In genomic region chr3:124034809-124035152, GRCh38 we compare ENCODE assay signal across 16 cellular contexts. TPM values are rescaled to one million over a fixed set of nuclear protein-coding genes. Genes with fewer than 3 reads are reported as not detected.
DNase-seq lines count a peak whose midpoint lies in the region; ATAC-seq, FAIRE-seq and TF ChIP-seq lines count a peak whose summit lies in the region.
"Had no signal": no experiment of that assay in that cellular context is flagged by ENCODE, and none has a peak within 500 bp of the region (broad histone marks: within the 10 kb centered on the region; RNA-seq: fewer than 3 reads in every experiment).

No MANE protein-coding gene starts in this region.

- H3K36me3 Mint-ChIP-seq in natural killer cell, result no peaks in the 10 kb centered on the region

- TF ChIP-seq POLR2A in breast epithelium (IDR thresholded peaks at IDR 0.05) (no peak), uterus (IDR thresholded peaks at IDR 0.05) (no peak)

- ATAC-seq in left ventricle myocardium superior, result no peak
- no peak for ATAC-seq in natural killer cell
- ATAC-seq in HG03108 (IDR thresholded peaks at IDR 0.05; ENCODE audit: unreplicated experiment), result no peak
- no peak for ATAC-seq in GM19455 (IDR thresholded peaks at IDR 0.05; ENCODE audit: unreplicated experiment)
- ATAC-seq: Panc1 had no signal

- peaks cover 0 to 13% of the 10 kb centered on the region in 2 donors for H3K4me1 Mint-ChIP-seq in natural killer cell

- FAIRE-seq in frontal cortex (lab: Jason Lieb, UNC), result no peak
- FAIRE-seq: pancreas had no signal

- peaks cover 0 to 3% of the 10 kb centered on the region in 2 donors for H3K9me3 Mint-ChIP-seq in natural killer cell

- intact Hi-C loops in left ventricle myocardium superior (cut with micrococcal nuclease) (loop anchor here (5.0 kb wide), 1 partner anchor 248 kb away; no protein-coding TSS in a partner anchor), breast epithelium (cut with DNase I; ENCODE audit: low total_unique reads) (loop anchor here (5.0 kb wide), 1 partner anchor 1888 kb away; no protein-coding TSS in a partner anchor), natural killer cell (cut with micrococcal nuclease) (no loop called here), uterus (cut with DNase I; ENCODE audit: low total_unique reads) (loop anchor here (5.0 kb wide), 1 partner anchor 38 kb away; no protein-coding TSS in a partner anchor)

- no peak for DNase-seq in right atrium auricular region (ENCODE audit: low spot score)
- DNase-seq in left ventricle myocardium superior, result no peak
- DNase-seq in breast epithelium (ENCODE audit: low spot score in 2 of 2), result no peak
- no peak for DNase-seq in natural killer cell
- peak in 1 of 2 donors; percentile 20 for DNase-seq in uterus
- DNase-seq in frontal cortex (ENCODE audit: low spot score in 2 of 2), result no peak
- DNase-seq: activated CD4-positive, alpha-beta T cell treated with anti-CD3 and anti-CD28 coated beads, Interleukin-2, amount 50 U/mL, for 4 hours; DMS 273 treated with DMSO at 0.1 percent for 48 hours; NCI-H1694 treated with DMSO at 0.1 percent for 48 hours had no signal

- H3K4me3 Mint-ChIP-seq in natural killer cell, result peak overlapping the region; percentile 70

- H3K27ac ChIP-seq in right atrium auricular region, result no peak overlapping the region
- H3K27ac ChIP-seq in breast epithelium, result no peak overlapping the region
- peak overlapping the region; percentile 86 to 90 for H3K27ac ChIP-seq in uterus
- H3K27ac ChIP-seq: GM23248, HL-60, pancreas had no signal

- TF ChIP-seq CTCF in right atrium auricular region (IDR thresholded peaks at IDR 0.05), result no peak
- no peak for TF ChIP-seq CTCF in breast epithelium (IDR thresholded peaks at IDR 0.05)
- TF ChIP-seq CTCF in natural killer cell (IDR thresholded peaks at IDR 0.05), result no peak
- no peak for TF ChIP-seq CTCF in uterus (IDR thresholded peaks at IDR 0.05)

- H3K27ac Mint-ChIP-seq in natural killer cell, result no peak overlapping the region

- peaks cover 26 to 31% of the 10 kb centered on the region in 2 donors for H3K27me3 Mint-ChIP-seq in natural killer cell (ENCODE audit: low read depth in 2 of 2)

- no peaks in the 10 kb centered on the region for H3K9me3 ChIP-seq in right atrium auricular region
- H3K9me3 ChIP-seq in breast epithelium, result no peaks in the 10 kb centered on the region
- H3K9me3 ChIP-seq in uterus, result no peaks in the 10 kb centered on the region
- H3K9me3 ChIP-seq: pancreas had no signal

- H3K27me3 ChIP-seq in right atrium auricular region (no peaks in the 10 kb centered on the region), breast epithelium (no peaks in the 10 kb centered on the region), uterus (no peaks in the 10 kb centered on the region)
- H3K27me3 ChIP-seq: pancreas had no signal

- H3K4me1 ChIP-seq in right atrium auricular region (peaks cover 0 to 26% of the 10 kb centered on the region in 2 donors), breast epithelium (no peaks in the 10 kb centered on the region), uterus (no peaks in the 10 kb centered on the region)

- H3K36me3 ChIP-seq in right atrium auricular region, result no peaks in the 10 kb centered on the region
- no peaks in the 10 kb centered on the region for H3K36me3 ChIP-seq in breast epithelium
- H3K36me3 ChIP-seq in uterus, result no peaks in the 10 kb centered on the region
- H3K36me3 ChIP-seq: pancreas had no signal

- H3K4me3 ChIP-seq in right atrium auricular region (peak overlapping the region; percentile 60 to 84), breast epithelium (peak overlapping the region; percentile 66 to 85 (median 84)), uterus (peak overlapping the region; percentile 58 to 73)

RNA-seq across cellular contexts. Expression of gene KALRN, which starts 1.6 kb away (rescaled TPM):
- total RNA-seq in right atrium auricular region (10 to 100 TPM; 39.0 to 56.6 TPM), left ventricle myocardium superior (71.2 TPM), breast epithelium (10 to 100 TPM; 36.3 to 82.3 (median 47.3) TPM), natural killer cell (1 to 10 TPM; 1.5 to 4.2 (median 2.3) TPM), uterus (10 to 100 TPM; 25.3 to 94.1 (median 63.6) TPM), frontal cortex (141 TPM)

RNA-seq across cellular contexts. Expression of gene ROPN1, which starts 42.9 kb away (rescaled TPM):
- total RNA-seq in right atrium auricular region (not detected), left ventricle myocardium superior (not detected), breast epithelium (1 to 10 TPM in 2 of 3 donors, not detected in 1; 2.3 to 6.1 TPM), natural killer cell (not detected), uterus (not detected), frontal cortex (not detected)
- total RNA-seq: glomerular endothelial cell, GM23248, pancreas had no signal

Comparison
In these comparisons a context has a peak if more than half of its experiments do, and no peak if none do; other contexts are left out.
1. H3K27ac ChIP-seq: peak in uterus (2 of 2); none in right atrium auricular region (0 of 2) and breast epithelium (0 of 2).
2. RNA of gene KALRN, which starts 1.6 kb away (total RNA-seq): 141 TPM in frontal cortex (single experiment), 25.3 to 94.1 TPM in uterus, 71.2 TPM in left ventricle myocardium superior (single experiment), 39.0 to 56.6 TPM in right atrium auricular region and 36.3 to 82.3 TPM in breast epithelium; 1.5 to 4.2 TPM in natural killer cell; every median in the first group is over 4 times any median in the second.
3. Peak in every context shown above with its lines, with median percentiles within 50 percentile points of each other: H3K4me3 ChIP-seq.